Comparison of ENCODE assay signal across 1 cellular context in genomic region chr2:197453123-197453913, GRCh38.
TF ChIP-seq lines count a peak whose summit lies in the region.

TSS of gene COQ10B (plus strand) at chr2:197453552. CDS start at chr2:197453561, 9 bp downstream.

TF ChIP-seq in HEK293, 187 proteins besides CTCF, POLR2A, EP300 and RAD21 (continued from another document):
- TF ChIP-seq ZNF639 (tag by site-specific recombination; IDR thresholded peaks at IDR 0.05) (0 out of 2 replicates have a peak, but pooled peaks have one; percentile 47), ZNF558 (tag by site-specific recombination; IDR thresholded peaks at IDR 0.05) (0 out of 2 replicates have a peak, but pooled peaks have one; percentile 10), ZNF843 (tag by site-specific recombination; IDR thresholded peaks at IDR 0.05) (peak; percentile 54; the same call in 1 of the 2 replicates), ZBTB17 (tag by site-specific recombination; IDR thresholded peaks at IDR 0.05) (peak; percentile 65), ZNF596 (tag by site-specific recombination; IDR thresholded peaks at IDR 0.05) (no peak), ZNF76 (tag by site-specific recombination; IDR thresholded peaks at IDR 0.05; ENCODE audit: borderline replicate concordance, low read depth) (peak; percentile 67; the same call in 1 of the 2 replicates), GLIS1 (tag by site-specific recombination; IDR thresholded peaks at IDR 0.05) (peak; percentile 57), KLF1 (tag by site-specific recombination; IDR thresholded peaks at IDR 0.05) (0 out of 2 replicates have a peak, but pooled peaks have one; percentile 3), SP7 (tag by site-specific recombination; IDR thresholded peaks at IDR 0.05) (peak; percentile 66), ZXDB (tag by site-specific recombination; IDR thresholded peaks at IDR 0.05) (peak; percentile 59), IKZF3 (tag by site-specific recombination; IDR thresholded peaks at IDR 0.05) (peak; percentile 69; the same call in 1 of the 2 replicates), WT1 (tag by site-specific recombination; IDR thresholded peaks at IDR 0.05) (0 out of 2 replicates have a peak, but pooled peaks have one; percentile 18), ZNF629 (tag by site-specific recombination; IDR thresholded peaks at IDR 0.05) (peak; percentile 59), ZSCAN30 (tag by site-specific recombination; IDR thresholded peaks at IDR 0.05) (peak; percentile 58; the same call in 1 of the 2 replicates), ZBTB8A (tag by site-specific recombination; IDR thresholded peaks at IDR 0.05) (peak; percentile 47), ZNF544 (tag by site-specific recombination; IDR thresholded peaks at IDR 0.05) (no peak), BCL11A (tag by site-specific recombination; IDR thresholded peaks at IDR 0.05; ENCODE audit: low read depth) (peak; percentile 53; the same call in 1 of the 2 replicates)
